In the genomic region with DNA sequence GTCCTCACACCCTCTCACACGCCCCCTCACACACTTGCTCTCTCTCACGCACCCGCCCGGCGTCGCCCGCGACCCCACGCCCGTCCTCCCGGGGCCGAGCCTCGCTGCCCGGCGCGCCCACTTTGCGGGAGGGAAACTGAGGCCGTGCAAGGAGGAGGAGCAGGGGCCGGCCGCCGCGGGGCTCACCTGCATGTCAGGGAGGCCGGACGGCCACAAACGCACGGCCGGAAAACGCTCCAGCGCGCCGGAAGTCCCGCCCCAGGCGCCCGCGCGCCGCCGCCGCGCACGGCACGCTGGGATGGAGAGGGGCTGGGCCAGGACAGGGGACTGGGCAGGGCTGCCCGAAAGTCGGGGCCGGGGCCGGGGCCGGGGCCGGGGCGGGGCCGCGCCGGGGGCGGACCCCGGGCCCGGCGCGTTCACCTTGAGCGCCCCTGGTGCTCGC, we compare ENCODE assay signal across 8 cellular contexts.
A peak's percentile ranks its signal among the peaks of the same experiment; 100 is the strongest.
DNase-seq lines count a peak whose midpoint lies in the region; ATAC-seq lines count a peak whose summit lies in the region.

Gene CHID1, minus strand, starts transcription at position 222 of the 442 bp plus-strand sequence. CDS start 5,994 bp downstream, outside the sequence.

- in situ Hi-C loops in ACHN (cut with HindIII; ENCODE audit: low pct_ligation_motif_present, low pct_unique_long_range_greater_than_20kb, low sequenced_read_pairs) = no loop called here

- peak; percentile 80 for ATAC-seq in GM18907 (IDR thresholded peaks at IDR 0.05; ENCODE audit: unreplicated experiment)
- peak; percentile 81 for ATAC-seq in HG03139 (IDR thresholded peaks at IDR 0.05; ENCODE audit: unreplicated experiment)

- peak; percentile 81 for DNase-seq in ACHN
- peak; percentile 70 for DNase-seq in NCI-H2196 treated with DMSO at 0.1 percent for 48 hours (lab: John Stamatoyannopoulos, UW; ENCODE audit: unreplicated experiment)
- peak; percentile 90 for DNase-seq in activated CD4-positive, CD25-positive, alpha-beta regulatory T cell treated with anti-CD3 and anti-CD28 coated beads, Interleukin-2, amount 50 U/mL, for 72 hours
- peak; percentile 20 to 28 for DNase-seq in cerebellar nuclear complex (lab: John Stamatoyannopoulos, UW)
- DNase-seq in kidney glomerular epithelial cell (lab: John Stamatoyannopoulos, UW) = peak; percentile 77
- DNase-seq in stimulated activated CD4-positive, alpha-beta T cell treated with anti-CD3 and anti-CD28 coated beads, Interleukin-1b, Interleukin-23, amount 100 ng/mL, for 1 hour (ENCODE audit: low read depth in 2 of 2) = peak; percentile 57 to 73

Comparison
In these comparisons a context has a peak if more than half of its experiments do, and no peak if none do; other contexts are left out.
1. Peak in every context shown above with its lines: DNase-seq and ATAC-seq.
2. DNase-seq: peak in every context shown above with its lines; median percentile 90 in activated CD4-positive, CD25-positive, alpha-beta regulatory T cell treated with anti-CD3 and anti-CD28 coated beads, Interleukin-2, amount 50 U/mL, for 72 hours; 81 in ACHN; 77 in kidney glomerular epithelial cell; 70 in NCI-H2196 treated with DMSO at 0.1 percent for 48 hours; 65 in stimulated activated CD4-positive, alpha-beta T cell treated with anti-CD3 and anti-CD28 coated beads, Interleukin-1b, Interleukin-23, amount 100 ng/mL, for 1 hour; 24 in cerebellar nuclear complex.